ENCODE assay signal across 6 cellular contexts in genomic region chr18:78602430-78602829, GRCh38.
"Had no signal": no experiment of that assay in that cellular context is flagged by ENCODE, and none has a peak within 500 bp of the region (broad histone marks: within the 10 kb centered on the region; RNA-seq: fewer than 3 reads in every experiment).

No MANE protein-coding gene starts in this region.

- FAIRE-seq: HTR-8/SVneo had no signal

- DNase-seq: GM23248, GOT3, H7, IMR-90 had no signal

- H2AFZ ChIP-seq: GM23248 had no signal

- H3K36me3 ChIP-seq: HAP-1 had no signal

- H3K27ac ChIP-seq: GM23248 had no signal

- H3K9ac ChIP-seq: GM23248 had no signal

- H3K9me3 ChIP-seq: HAP-1 had no signal

- H3K4me3 ChIP-seq: GM23248, HAP-1 had no signal

- H3K4me1 ChIP-seq: HAP-1 had no signal
